Comparison of ENCODE assay signal across 8 cellular contexts in genomic region chr17:38572665-38573365, GRCh38. TPM values are rescaled to one million over a fixed set of nuclear protein-coding genes. Genes with fewer than 3 reads are reported as not detected.
DNase-seq lines count a peak whose midpoint lies in the region; ATAC-seq and TF ChIP-seq lines count a peak whose summit lies in the region.

No MANE protein-coding gene starts in this region.

- H3K27me3 ChIP-seq in esophagus muscularis mucosa, result peaks cover 2 to 97% (median 29%) of the 10 kb centered on the region in 4 donors
- no peaks in the 10 kb centered on the region for H3K27me3 ChIP-seq in ovary

- DNase-seq in activated CD4-positive, CD25-positive, alpha-beta regulatory T cell treated with anti-CD3 and anti-CD28 coated beads, Interleukin-2, amount 50 U/mL, for 72 hours, result no peak
- DNase-seq in NCI-H2227 treated with DMSO at 0.1 percent for 48 hours (lab: John Stamatoyannopoulos, UW), result peak; percentile 27
- no peak for DNase-seq in esophagus muscularis mucosa (ENCODE audit: extremely low spot score)
- no peak for DNase-seq in ovary
- no peak for DNase-seq in A172 (ENCODE audit: low spot score)
- no peak for DNase-seq in activated effector memory CD4-positive, alpha-beta T cell treated with Interleukin-2 at 50 U/mL for 16 hours

- intact Hi-C loops in esophagus muscularis mucosa (cut with DNase I) (no loop called here), ovary (cut with DNase I) (loop anchor here in 1 of 4 donors (10.0 kb wide), 1 partner anchor 58 kb away; no protein-coding TSS in a partner anchor)

- no peak for TF ChIP-seq CTCF in esophagus muscularis mucosa (IDR thresholded peaks at IDR 0.05)
- no peak for TF ChIP-seq CTCF in ovary (IDR thresholded peaks at IDR 0.05)

- H3K4me3 ChIP-seq in esophagus muscularis mucosa (peak overlapping the region; percentile 41 to 54 (median 44)), ovary (peak overlapping the region; percentile 22)

- no peak for TF ChIP-seq POLR2A in esophagus muscularis mucosa (IDR thresholded peaks at IDR 0.05; ENCODE audit: low read depth)
- no peak for TF ChIP-seq POLR2A in ovary (IDR thresholded peaks at IDR 0.05)

- TF ChIP-seq EP300 in esophagus muscularis mucosa (IDR thresholded peaks at IDR 0.05) (no peak), ovary (IDR thresholded peaks at IDR 0.05) (no peak)

- peak; percentile 18 to 44 for ATAC-seq in activated CD4-positive, CD25-positive, alpha-beta regulatory T cell treated with anti-CD3 and anti-CD28 coated beads, Interleukin-2, amount 50 U/mL, for 24 hours
- ATAC-seq in GM18870 (IDR thresholded peaks at IDR 0.05; ENCODE audit: unreplicated experiment), result no peak

- H3K36me3 ChIP-seq in esophagus muscularis mucosa (no peaks in the 10 kb centered on the region), ovary (no peaks in the 10 kb centered on the region)

- WGBS in esophagus muscularis mucosa, result 50% methylated on average over 3 of the region's 61 CpGs
- WGBS in ovary, 3 donors, result 2 to 3% (median 2%) methylated on average over 35 to 61 of the region's 61 CpGs

- H3K9me3 ChIP-seq in esophagus muscularis mucosa, result no peaks in the 10 kb centered on the region
- no peaks in the 10 kb centered on the region for H3K9me3 ChIP-seq in ovary

- H3K27ac ChIP-seq in esophagus muscularis mucosa (replicated peaks in 1 of 4) (no peak overlapping the region), ovary (no peak overlapping the region)

- H3K4me1 ChIP-seq in esophagus muscularis mucosa (peaks cover 0 to 23% (median 22%) of the 10 kb centered on the region in 4 donors), ovary (ENCODE audit: insufficient read depth) (no peaks in the 10 kb centered on the region)

RNA-seq across cellular contexts. Expression of gene SRCIN1, which starts 32.9 kb away (rescaled TPM):
- 1 to 10 TPM; 1.2 to 2.7 (median 2.3) TPM for total RNA-seq in esophagus muscularis mucosa
- 1 to 10 TPM in 5 of 7 donors, under 1 TPM in 2; 0.48 to 3.0 (median 1.2) TPM for total RNA-seq in ovary
- polyA plus RNA-seq in ovary, result under 1 TPM; 0.18 to 0.57 TPM
- total RNA-seq in A172 (2014; rRNA removed; shearing (Covaris generic)), result 0.19 and 0.26 TPM in 2 replicates
